Comparison of ENCODE assay signal across 8 cellular contexts in the genomic region with DNA sequence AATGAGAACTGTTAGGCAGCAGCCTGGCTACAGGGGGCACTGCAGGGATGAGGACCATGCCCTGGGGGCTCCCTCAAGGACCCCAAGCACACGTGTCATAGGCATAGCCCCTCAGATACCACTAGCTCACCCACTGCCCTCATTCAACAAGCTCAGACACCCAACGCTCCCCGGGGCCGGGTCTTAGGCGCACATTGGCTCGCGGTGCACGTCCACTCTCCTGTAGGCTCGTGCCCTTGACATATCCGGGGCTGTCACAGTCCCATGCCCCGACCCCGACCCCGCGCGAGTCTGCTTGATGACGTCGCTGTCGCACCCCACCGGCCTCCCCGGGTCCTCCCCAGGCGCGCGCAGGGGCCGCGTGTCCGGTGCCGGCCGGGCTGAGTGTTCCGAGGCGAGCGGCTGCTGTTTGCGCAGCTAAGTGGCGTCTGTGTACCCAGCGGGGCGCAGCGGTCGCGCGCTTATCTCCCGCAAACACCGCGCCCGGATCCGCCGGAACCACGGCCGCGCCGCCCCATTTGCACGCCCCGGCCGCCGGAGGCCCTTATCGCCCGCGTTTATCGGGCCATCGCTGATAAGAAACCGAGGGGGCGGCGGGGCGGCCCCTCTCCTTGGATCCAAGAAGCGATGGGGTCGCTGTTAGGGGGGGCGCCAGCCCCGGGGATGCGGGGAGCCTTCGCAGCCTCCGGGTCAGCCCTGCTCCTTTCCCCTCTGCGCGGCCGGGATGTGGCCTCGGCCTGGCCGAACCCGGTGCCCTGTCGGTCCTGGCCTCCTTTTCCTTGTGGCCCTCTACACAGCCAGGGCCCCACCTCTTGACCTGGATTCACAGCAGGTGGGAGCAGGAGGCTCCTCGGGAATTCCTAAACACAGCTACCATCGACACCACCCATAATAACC. TPM values are rescaled to one million over a fixed set of nuclear protein-coding genes. Genes with fewer than 3 reads are reported as not detected.
DNase-seq lines count a peak whose midpoint lies in the region; ATAC-seq, FAIRE-seq and TF ChIP-seq lines count a peak whose summit lies in the region.

No MANE protein-coding gene starts in this region.

- H3K27ac ChIP-seq in kidney (ENCODE audit: low read depth in 2 of 2, low read length in 2 of 2) = no peak overlapping the region
- H3K27ac ChIP-seq in stomach smooth muscle (ENCODE audit: low read length) = no peak overlapping the region

- FAIRE-seq in kidney (lab: Jason Lieb, UNC) = no peak

- TF ChIP-seq CTCF in kidney (IDR thresholded peaks at IDR 0.05; ENCODE audit: borderline replicate concordance, extremely low read depth, insufficient read depth) = no peak

- H3K9me3 Mint-ChIP-seq in activated naive CD8-positive, alpha-beta T cell treated with anti-CD3 and anti-CD28 coated beads for 36 hours = no peaks in the 10 kb centered on the region

- peaks cover 36 to 48% of the 10 kb centered on the region in 2 donors for H3K27me3 ChIP-seq in stomach smooth muscle (ENCODE audit: control insufficient read depth in 1 of 2, insufficient read depth in 2 of 2, low read length in 2 of 2)

- peaks cover 54% of the 10 kb centered on the region for H3K27me3 Mint-ChIP-seq in activated naive CD8-positive, alpha-beta T cell treated with anti-CD3 and anti-CD28 coated beads for 36 hours

- no peak overlapping the region for H3K27ac Mint-ChIP-seq in activated naive CD8-positive, alpha-beta T cell treated with anti-CD3 and anti-CD28 coated beads for 36 hours

- H3K9me3 ChIP-seq in kidney (ENCODE audit: control insufficient read depth in 1 of 2, low read length in 2 of 2) (no peaks in the 10 kb centered on the region), stomach smooth muscle (ENCODE audit: control insufficient read depth in 2 of 2, low read length in 2 of 2) (no peaks in the 10 kb centered on the region)

- no peaks in the 10 kb centered on the region for H3K4me1 Mint-ChIP-seq in activated naive CD8-positive, alpha-beta T cell treated with anti-CD3 and anti-CD28 coated beads for 36 hours

- H3K4me3 ChIP-seq in kidney (ENCODE audit: low read length in 2 of 2) (peak overlapping the region in 1 of 2 donors; percentile 37), stomach smooth muscle (ENCODE audit: low read length in 2 of 2) (peak overlapping the region; percentile 22 to 60)

- H3K36me3 ChIP-seq in kidney (ENCODE audit: control insufficient read depth in 1 of 2, insufficient read depth in 2 of 2, low read length in 2 of 2) = no peaks in the 10 kb centered on the region
- H3K36me3 ChIP-seq in stomach smooth muscle (ENCODE audit: control insufficient read depth in 2 of 2, insufficient read depth in 2 of 2, low read length in 2 of 2) = no peaks in the 10 kb centered on the region

- peak overlapping the region; percentile 67 for H3K4me3 Mint-ChIP-seq in activated naive CD8-positive, alpha-beta T cell treated with anti-CD3 and anti-CD28 coated beads for 36 hours

- no peaks in the 10 kb centered on the region for H3K36me3 Mint-ChIP-seq in activated naive CD8-positive, alpha-beta T cell treated with anti-CD3 and anti-CD28 coated beads for 36 hours

- intact Hi-C loops in kidney (cut with DNase I) = no loop called here

- H3K4me1 ChIP-seq in kidney (ENCODE audit: control insufficient read depth in 1 of 2, insufficient read depth in 1 of 2, low read depth in 1 of 2, low read length in 2 of 2) (peaks cover 0 to 6% of the 10 kb centered on the region in 2 donors), stomach smooth muscle (ENCODE audit: control insufficient read depth, insufficient read depth, low read length) (peaks cover 9% of the 10 kb centered on the region)

- DNase-seq in NCI-H82 (lab: John Stamatoyannopoulos, UW) (peak; percentile 32), NCI-H82 treated with DMSO at 0.1 percent for 48 hours (lab: John Stamatoyannopoulos, UW; ENCODE audit: unreplicated experiment) (no peak), kidney (peak; percentile 76)
- peak; percentile 23 for DNase-seq in activated naive CD8-positive, alpha-beta T cell treated with anti-CD3 and anti-CD28 coated beads for 36 hours

- no peak for ATAC-seq in HG03457 (IDR thresholded peaks at IDR 0.05; ENCODE audit: unreplicated experiment)
- no peak for ATAC-seq in HG02970 (IDR thresholded peaks at IDR 0.05; ENCODE audit: low FRiP score, unreplicated experiment)
- no peak for ATAC-seq in GM19397 (IDR thresholded peaks at IDR 0.05; ENCODE audit: unreplicated experiment)

- no peak overlapping the region for H3K9ac ChIP-seq in kidney (ENCODE audit: low read length in 2 of 2)
- H3K9ac ChIP-seq in stomach smooth muscle (ENCODE audit: low read length in 2 of 2) = no peak overlapping the region

RNA-seq across cellular contexts. Expression of gene NAGS, which starts 20.7 kb away (rescaled TPM):
- 1 to 10 TPM in 1 of 2 experiments, under 1 TPM in 1; 0.82 to 1.1 TPM for total RNA-seq in activated naive CD8-positive, alpha-beta T cell treated with anti-CD3 and anti-CD28 coated beads for 36 hours
- 3.5 TPM for total RNA-seq in kidney
- polyA plus RNA-seq in kidney (ENCODE audit: insufficient read depth, low read depth, low replicate concordance) = 8.7 TPM

RNA-seq across cellular contexts. Expression of gene PYY, which starts 30.0 kb away (rescaled TPM):
- total RNA-seq in activated naive CD8-positive, alpha-beta T cell treated with anti-CD3 and anti-CD28 coated beads for 36 hours = not detected
- total RNA-seq in kidney = not detected
- not detected for polyA plus RNA-seq in kidney (ENCODE audit: insufficient read depth, low read depth, low replicate concordance)

RNA-seq across cellular contexts. Expression of gene TMEM101, which starts 31.0 kb away (rescaled TPM):
- 10 to 100 TPM; 22.7 to 26.9 TPM for total RNA-seq in activated naive CD8-positive, alpha-beta T cell treated with anti-CD3 and anti-CD28 coated beads for 36 hours
- total RNA-seq in kidney = 31.2 TPM
- polyA plus RNA-seq in kidney (ENCODE audit: insufficient read depth, low read depth, low replicate concordance) = 111 TPM

RNA-seq across cellular contexts. Expression of gene PPY, which starts 41.5 kb away (rescaled TPM):
- not detected for total RNA-seq in activated naive CD8-positive, alpha-beta T cell treated with anti-CD3 and anti-CD28 coated beads for 36 hours
- not detected for total RNA-seq in kidney
- polyA plus RNA-seq in kidney (ENCODE audit: insufficient read depth, low read depth, low replicate concordance) = not detected
